ENCODE assay signal across 8 cellular contexts in genomic region chr10:72250666-72251065, GRCh38. TPM values are rescaled to one million over a fixed set of nuclear protein-coding genes. Genes with fewer than 3 reads are reported as not detected.
DNase-seq lines count a peak whose midpoint lies in the region; ATAC-seq and TF ChIP-seq lines count a peak whose summit lies in the region.

No MANE protein-coding gene starts in this region.

- no peaks in the 10 kb centered on the region for H3K27me3 Mint-ChIP-seq in endothelial cell (ENCODE audit: unreplicated experiment)

- H3K27me3 ChIP-seq in adrenal gland (no peaks in the 10 kb centered on the region), right cardiac atrium (ENCODE audit: control insufficient read depth, insufficient read depth) (no peaks in the 10 kb centered on the region), stomach smooth muscle (ENCODE audit: control insufficient read depth in 1 of 2, insufficient read depth in 2 of 2, low read length in 2 of 2) (no peaks in the 10 kb centered on the region)

- H3K4me3 ChIP-seq in adrenal gland, result no peak overlapping the region
- no peak overlapping the region for H3K4me3 ChIP-seq in right cardiac atrium (ENCODE audit: low read length)
- H3K4me3 ChIP-seq in stomach smooth muscle (ENCODE audit: low read length in 2 of 2), result no peak overlapping the region

- no peak overlapping the region for H3K27ac Mint-ChIP-seq in endothelial cell (ENCODE audit: unreplicated experiment)

- H3K9me3 Mint-ChIP-seq in endothelial cell (ENCODE audit: unreplicated experiment), result no peaks in the 10 kb centered on the region

- DNase-seq in HT-29 (ENCODE audit: low spot score) (peak; percentile 48), adrenal gland (peak in 3 of 7 donors; percentile 53 to 81 (median 65)), right cardiac atrium (peak; percentile 70 to 89 (median 83)), NCI-H345 treated with DMSO at 0.1 percent for 48 hours (lab: John Stamatoyannopoulos, UW; ENCODE audit: unreplicated experiment) (no peak), endothelial cell (ENCODE audit: low spot score) (no peak), ureter (ENCODE audit: low spot score) (no peak)

- H3K27ac ChIP-seq in adrenal gland (peak overlapping the region in 3 of 5 donors; percentile 56 to 93 (median 80)), right cardiac atrium (ENCODE audit: low read length) (peak overlapping the region; percentile 91), stomach smooth muscle (ENCODE audit: low read length) (peak overlapping the region; percentile 67)

- intact Hi-C loops in adrenal gland (cut with DNase I), result no loop called here
- intact Hi-C loops in right cardiac atrium (cut with DNase I), result no loop called here

- H3K9me3 ChIP-seq in adrenal gland (replicated peaks in 1 of 3), result no peaks in the 10 kb centered on the region
- no peaks in the 10 kb centered on the region for H3K9me3 ChIP-seq in right cardiac atrium (ENCODE audit: control insufficient read depth, low read length)
- H3K9me3 ChIP-seq in stomach smooth muscle (ENCODE audit: control insufficient read depth in 2 of 2, low read length in 2 of 2), result no peaks in the 10 kb centered on the region

- TF ChIP-seq POLR2A in adrenal gland (IDR thresholded peaks at IDR 0.05), result no peak

- peak; percentile 31 to 36 for ATAC-seq in right cardiac atrium
- no peak for ATAC-seq in HG03045 (IDR thresholded peaks at IDR 0.05; ENCODE audit: unreplicated experiment)

- 75 to 89% (median 85%) methylated on average over 1 of the region's 1 CpG; no CpG with 5 or more reads in 1 of the 4 donors for WGBS in adrenal gland, 4 donors
- WGBS in right cardiac atrium, result 46% methylated on average over 1 of the region's 1 CpG

- H3K9ac ChIP-seq in stomach smooth muscle (ENCODE audit: low read length in 2 of 2), result peak overlapping the region in 1 of 2 donors; percentile 29

- H3K36me3 ChIP-seq in adrenal gland (replicated peaks in 1 of 2) (no peaks in the 10 kb centered on the region), stomach smooth muscle (ENCODE audit: control insufficient read depth in 2 of 2, insufficient read depth in 2 of 2, low read length in 2 of 2) (no peaks in the 10 kb centered on the region)

- H3K4me1 ChIP-seq in adrenal gland (replicated peaks in 1 of 2) (peaks cover 64 to 95% of the 10 kb centered on the region in 2 donors), right cardiac atrium (ENCODE audit: control insufficient read depth, insufficient read depth, low read length) (peaks cover 44% of the 10 kb centered on the region), stomach smooth muscle (ENCODE audit: control insufficient read depth, insufficient read depth, low read length) (peaks cover 70% of the 10 kb centered on the region)

- peaks cover 27% of the 10 kb centered on the region for H3K4me1 Mint-ChIP-seq in endothelial cell (ENCODE audit: unreplicated experiment)

- H3K36me3 Mint-ChIP-seq in endothelial cell (ENCODE audit: low read depth, unreplicated experiment), result no peaks in the 10 kb centered on the region

- no peak overlapping the region for H3K4me3 Mint-ChIP-seq in endothelial cell (ENCODE audit: unreplicated experiment)

- TF ChIP-seq CTCF in adrenal gland (IDR thresholded peaks at IDR 0.05), result no peak
- no peak for TF ChIP-seq CTCF in endothelial cell (IDR thresholded peaks at IDR 0.05; ENCODE audit: unreplicated experiment)

RNA-seq across cellular contexts. Expression of gene DDIT4, which starts 23.1 kb away (rescaled TPM):
- total RNA-seq in HT-29 (2014; rRNA removed; shearing (Covaris generic)), result 88.4 and 107 TPM in 2 replicates
- 100 to 1,000 TPM; 211 to 711 (median 386) TPM for total RNA-seq in adrenal gland
- 100 to 1,000 TPM; 109 to 149 (median 123) TPM for polyA plus RNA-seq in adrenal gland
- 100 to 1,000 TPM in 1 of 4 donors, 10 to 100 TPM in 3; 33.0 to 113 (median 76.5) TPM for total RNA-seq in right cardiac atrium
- polyA plus RNA-seq in right cardiac atrium, result 53.6 TPM
- total RNA-seq in endothelial cell (ENCODE audit: unreplicated experiment), result 32.4 TPM
- 525 TPM for total RNA-seq in ureter

RNA-seq across cellular contexts. Expression of gene ASCC1, which starts 34.6 kb away (rescaled TPM):
- 12.1 and 12.2 TPM in 2 replicates for total RNA-seq in HT-29 (2014; rRNA removed; shearing (Covaris generic))
- total RNA-seq in adrenal gland, result 10 to 100 TPM; 26.6 to 57.4 (median 36.7) TPM
- polyA plus RNA-seq in adrenal gland, result 100 to 1,000 TPM in 1 of 3 donors, 10 to 100 TPM in 1, 1 to 10 TPM in 1; 9.7 to 101 (median 10.1) TPM
- total RNA-seq in right cardiac atrium, result 10 to 100 TPM; 27.6 to 37.9 (median 32.8) TPM
- 26.0 TPM for polyA plus RNA-seq in right cardiac atrium
- 32.1 TPM for total RNA-seq in endothelial cell (ENCODE audit: unreplicated experiment)
- 39.3 TPM for total RNA-seq in ureter

RNA-seq across cellular contexts. Expression of gene ANAPC16, which starts 34.9 kb away (rescaled TPM):
- total RNA-seq in HT-29 (2014; rRNA removed; shearing (Covaris generic)), result 38.9 and 45.8 TPM in 2 replicates
- total RNA-seq in adrenal gland, result 100 to 1,000 TPM in 7 of 8 donors, 10 to 100 TPM in 1; 69.1 to 170 (median 139) TPM
- polyA plus RNA-seq in adrenal gland, result 100 to 1,000 TPM; 102 to 186 (median 128) TPM
- 100 to 1,000 TPM; 190 to 236 (median 223) TPM for total RNA-seq in right cardiac atrium
- 287 TPM for polyA plus RNA-seq in right cardiac atrium
- total RNA-seq in endothelial cell (ENCODE audit: unreplicated experiment), result 56.7 TPM
- 134 TPM for total RNA-seq in ureter

Comparison
In these comparisons a context has a peak if more than half of its experiments do, and no peak if none do; other contexts are left out.
1. DNase-seq: peak in HT-29 (single experiment) and right cardiac atrium (3 of 3); none in NCI-H345 treated with DMSO at 0.1 percent for 48 hours (single experiment), endothelial cell (single experiment) and ureter (single experiment).
2. Peak in every context shown above with its lines, with median percentiles within 50 percentile points of each other: H3K27ac ChIP-seq.